Comparison of ENCODE assay signal across 1 cellular context in genomic region chr5:32710335-32710858, GRCh38.
A peak's percentile ranks its signal among the peaks of the same experiment; 100 is the strongest.
TF ChIP-seq lines count a peak whose summit lies in the region.

No MANE protein-coding gene starts in this region.

TF ChIP-seq in HepG2, 621 proteins besides CTCF, POLR2A, EP300 and RAD21 (continued from another document):
- TF ChIP-seq ZNF281 (CRISPR knock-in tag; IDR thresholded peaks at IDR 0.05; ENCODE audit: borderline replicate concordance) (no peak), PLSCR1 (CRISPR knock-in tag; IDR thresholded peaks at IDR 0.05; ENCODE audit: borderline replicate concordance) (no peak), HNF4A (CRISPR knock-in tag; IDR thresholded peaks at IDR 0.05) (peak; percentile 64), ZNF501 (CRISPR knock-in tag; IDR thresholded peaks at IDR 0.05) (peak; percentile 40; the same call in 1 of the 2 replicates), ZFP36L2 (CRISPR knock-in tag; IDR thresholded peaks at IDR 0.05) (no peak), ATF2 (CRISPR knock-in tag; IDR thresholded peaks at IDR 0.05) (0 out of 2 replicates have a peak, but pooled peaks have one; percentile 4), SAFB2 (CRISPR knock-in tag; IDR thresholded peaks at IDR 0.05; ENCODE audit: borderline replicate concordance, low read depth) (0 out of 2 replicates have a peak, but pooled peaks have one; percentile 51), ZNF687 (CRISPR knock-in tag; IDR thresholded peaks at IDR 0.05) (peak; percentile 44; the same call in 1 of the 2 replicates), ZNF292 (CRISPR knock-in tag; IDR thresholded peaks at IDR 0.05; ENCODE audit: borderline replicate concordance, low read depth) (no peak), PCBP2 (optimal IDR thresholded peaks at IDR 0.05; ENCODE audit: low read depth, low read length, poor library complexity, severe bottlenecking) (no peak), ZNF333 (CRISPR knock-in tag; IDR thresholded peaks at IDR 0.05; ENCODE audit: borderline replicate concordance) (0 out of 2 replicates have a peak, but pooled peaks have one; percentile 11), HMG20B (CRISPR knock-in tag; conservative IDR thresholded peaks at IDR 0.05) (no peak), ZNF3 (CRISPR knock-in tag; IDR thresholded peaks at IDR 0.05) (no peak), HNRNPLL (IDR thresholded peaks at IDR 0.05; ENCODE audit: low read depth, low read length, poor library complexity, severe bottlenecking) (peak; percentile 86)
- TF ChIP-seq, protein P1, sequence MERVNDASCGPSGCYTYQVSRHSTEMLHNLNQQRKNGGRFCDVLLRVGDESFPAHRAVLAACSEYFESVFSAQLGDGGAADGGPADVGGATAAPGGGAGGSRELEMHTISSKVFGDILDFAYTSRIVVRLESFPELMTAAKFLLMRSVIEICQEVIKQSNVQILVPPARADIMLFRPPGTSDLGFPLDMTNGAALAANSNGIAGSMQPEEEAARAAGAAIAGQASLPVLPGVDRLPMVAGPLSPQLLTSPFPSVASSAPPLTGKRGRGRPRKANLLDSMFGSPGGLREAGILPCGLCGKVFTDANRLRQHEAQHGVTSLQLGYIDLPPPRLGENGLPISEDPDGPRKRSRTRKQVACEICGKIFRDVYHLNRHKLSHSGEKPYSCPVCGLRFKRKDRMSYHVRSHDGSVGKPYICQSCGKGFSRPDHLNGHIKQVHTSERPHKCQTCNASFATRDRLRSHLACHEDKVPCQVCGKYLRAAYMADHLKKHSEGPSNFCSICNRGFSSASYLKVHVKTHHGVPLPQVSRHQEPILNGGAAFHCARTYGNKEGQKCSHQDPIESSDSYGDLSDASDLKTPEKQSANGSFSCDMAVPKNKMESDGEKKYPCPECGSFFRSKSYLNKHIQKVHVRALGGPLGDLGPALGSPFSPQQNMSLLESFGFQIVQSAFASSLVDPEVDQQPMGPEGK (CRISPR knock-in tag; IDR thresholded peaks at IDR 0.05) = no peak
